ENCODE assay signal across 1 cellular context in genomic region chr14:61321385-61322010, GRCh38.
TF ChIP-seq lines count a peak whose summit lies in the region.

TSS of gene PRKCH (plus strand) at chr14:61321579. CDS start at chr14:61322102, 523 bp downstream.

TF ChIP-seq in H1, 55 proteins besides CTCF, POLR2A, EP300 and RAD21 (continued from another document):
- peak; percentile 39; the same call in 1 of the 2 replicates for TF ChIP-seq RBBP5 (IDR thresholded peaks at IDR 0.05; ENCODE audit: borderline replicate concordance, low read depth, low read length)
